11 cellular contexts compared by ENCODE assay signal in the genomic region with DNA sequence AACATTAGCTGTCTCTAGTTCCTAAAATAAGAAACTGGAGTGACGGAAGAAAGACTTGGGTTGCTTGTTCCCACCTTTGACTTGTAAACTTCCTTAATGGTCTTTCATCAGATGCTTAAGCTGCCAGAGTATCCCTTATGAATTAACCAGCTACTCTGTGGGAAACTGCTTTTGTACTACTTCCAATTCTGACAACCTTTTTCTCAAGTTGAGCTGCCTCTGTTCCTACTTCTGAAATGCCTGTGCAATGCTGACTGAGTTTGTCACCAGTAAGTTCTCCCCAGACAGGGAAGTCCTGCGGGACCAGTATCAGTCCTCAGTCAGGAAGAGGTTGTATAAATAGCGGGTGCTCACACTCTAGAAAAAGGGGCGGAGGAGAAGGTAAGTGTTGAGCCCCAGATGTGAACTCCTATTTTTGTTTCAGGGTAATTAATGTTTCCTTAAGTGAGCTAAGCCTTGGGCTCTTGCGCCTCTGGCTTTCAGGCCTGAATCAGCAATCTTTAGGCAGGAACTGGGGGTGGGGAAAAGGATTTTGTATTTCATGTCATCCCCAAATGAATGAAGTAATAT.
DNase-seq lines count a peak whose midpoint lies in the region; ATAC-seq and TF ChIP-seq lines count a peak whose summit lies in the region.
"Had no signal": no experiment of that assay in that cellular context is flagged by ENCODE, and none has a peak within 500 bp of the region (broad histone marks: within the 10 kb centered on the region; RNA-seq: fewer than 3 reads in every experiment).

No MANE protein-coding gene starts in this region.

- no peaks in the 10 kb centered on the region for H3K9me3 ChIP-seq in esophagus squamous epithelium
- H3K9me3 ChIP-seq: uterus had no signal

- POLR2A ChIA-PET in activated CD8-positive, alpha-beta T cell treated with anti-CD3 and anti-CD28 coated beads, Interleukin-2, amount 10 ng/mL, durations not matched to agents 7 days and 5 days (lab: Charles Lee), result no interaction called here

- H3K4me1 Mint-ChIP-seq in progenitor cell of endocrine pancreas (ENCODE audit: low read depth), result peaks cover 39% of the 10 kb centered on the region
- H3K4me1 Mint-ChIP-seq in activated CD8-positive, alpha-beta T cell treated with anti-CD3 and anti-CD28 coated beads, Interleukin-2, amount 10 ng/mL, durations not matched to agents 7 days and 5 days (ENCODE audit: low read depth), result no peaks in the 10 kb centered on the region

- H3K4me1 ChIP-seq in esophagus squamous epithelium (peaks cover 0 to 21% (median 5%) of the 10 kb centered on the region in 3 donors), foreskin keratinocyte (peaks cover 2% of the 10 kb centered on the region)
- H3K4me1 ChIP-seq: uterus had no signal

- no peaks in the 10 kb centered on the region for H3K36me3 ChIP-seq in esophagus squamous epithelium
- H3K36me3 ChIP-seq: uterus had no signal

- no peak overlapping the region for H3K4me3 Mint-ChIP-seq in progenitor cell of endocrine pancreas (ENCODE audit: low read depth)
- H3K4me3 Mint-ChIP-seq in activated CD8-positive, alpha-beta T cell treated with anti-CD3 and anti-CD28 coated beads, Interleukin-2, amount 10 ng/mL, durations not matched to agents 7 days and 5 days, result no peak overlapping the region

- H3K4me3 ChIP-seq in esophagus squamous epithelium, result no peak overlapping the region
- H3K4me3 ChIP-seq: uterus had no signal

- H3K27me3 Mint-ChIP-seq in progenitor cell of endocrine pancreas, result no peaks in the 10 kb centered on the region
- peaks cover 12% of the 10 kb centered on the region for H3K27me3 Mint-ChIP-seq in activated CD8-positive, alpha-beta T cell treated with anti-CD3 and anti-CD28 coated beads, Interleukin-2, amount 10 ng/mL, durations not matched to agents 7 days and 5 days (ENCODE audit: low read depth)

- H3K9me3 Mint-ChIP-seq in progenitor cell of endocrine pancreas (ENCODE audit: low read depth), result no peaks in the 10 kb centered on the region
- H3K9me3 Mint-ChIP-seq in activated CD8-positive, alpha-beta T cell treated with anti-CD3 and anti-CD28 coated beads, Interleukin-2, amount 10 ng/mL, durations not matched to agents 7 days and 5 days (ENCODE audit: insufficient read depth), result no peaks in the 10 kb centered on the region

- CTCF ChIA-PET in activated CD8-positive, alpha-beta T cell treated with anti-CD3 and anti-CD28 coated beads, Interleukin-2, amount 10 ng/mL, durations not matched to agents 7 days and 5 days (lab: Charles Lee), result no interaction called here

- DNase-seq in NAMALWA (ENCODE audit: low spot score), result peak; percentile 8
- DNase-seq in esophagus squamous epithelium (lab: John Stamatoyannopoulos, UW), result no peak
- DNase-seq in progenitor cell of endocrine pancreas (ENCODE audit: low spot score, unreplicated experiment), result no peak
- DNase-seq in activated CD8-positive, alpha-beta T cell treated with anti-CD3 and anti-CD28 coated beads, Interleukin-2, amount 10 ng/mL, durations not matched to agents 7 days and 5 days, result no peak
- no peak for DNase-seq in OCI-M1 (lab: John Stamatoyannopoulos, UW)
- no peak for DNase-seq in foreskin keratinocyte
- no peak for DNase-seq in GM20000 (ENCODE audit: low spot score)
- DNase-seq: activated gamma-delta T cell treated with Interleukin-2 at 50 U/mL for 16 hours, NCI-H510A, uterus had no signal

- TF ChIP-seq CTCF in esophagus squamous epithelium (IDR thresholded peaks at IDR 0.05) (no peak), progenitor cell of endocrine pancreas (IDR thresholded peaks at IDR 0.05; ENCODE audit: unreplicated experiment) (no peak), foreskin keratinocyte (conservative IDR thresholded peaks at IDR 0.05) (no peak), GM20000 (IDR thresholded peaks at IDR 0.05; ENCODE audit: extremely low read depth, missing control alignments) (no peak)

- no peaks in the 10 kb centered on the region for H3K27me3 ChIP-seq in esophagus squamous epithelium
- H3K27me3 ChIP-seq in foreskin keratinocyte, result no peaks in the 10 kb centered on the region
- H3K27me3 ChIP-seq: uterus had no signal

- TF ChIP-seq POLR2A in esophagus squamous epithelium (IDR thresholded peaks at IDR 0.05), result no peak

- peak; percentile 88 for ATAC-seq in GM19438 (IDR thresholded peaks at IDR 0.05; ENCODE audit: low read depth, unreplicated experiment)
- no peak for ATAC-seq in activated CD8-positive, alpha-beta T cell treated with anti-CD3 and anti-CD28 coated beads, Interleukin-2, amount 10 ng/mL, durations not matched to agents 7 days and 5 days
- ATAC-seq in foreskin keratinocyte, result no peak

- intact Hi-C loops in esophagus squamous epithelium (cut with DNase I), result no loop called here

- peak overlapping the region in 3 of 4 donors; percentile 13 to 49 (median 38) for H3K27ac ChIP-seq in esophagus squamous epithelium
- H3K27ac ChIP-seq in foreskin keratinocyte, result no peak overlapping the region
- H3K27ac ChIP-seq: uterus had no signal

- no peaks in the 10 kb centered on the region for H3K36me3 Mint-ChIP-seq in progenitor cell of endocrine pancreas (ENCODE audit: insufficient read depth)
- H3K36me3 Mint-ChIP-seq in activated CD8-positive, alpha-beta T cell treated with anti-CD3 and anti-CD28 coated beads, Interleukin-2, amount 10 ng/mL, durations not matched to agents 7 days and 5 days (ENCODE audit: low read depth), result no peaks in the 10 kb centered on the region

- 22 to 39% methylated on average over 5 of the region's 5 CpGs for WGBS in esophagus squamous epithelium, 2 donors

- H3K27ac Mint-ChIP-seq in progenitor cell of endocrine pancreas, result peak overlapping the region; percentile 87
- H3K27ac Mint-ChIP-seq in activated CD8-positive, alpha-beta T cell treated with anti-CD3 and anti-CD28 coated beads, Interleukin-2, amount 10 ng/mL, durations not matched to agents 7 days and 5 days, result no peak overlapping the region
